Comparison of ENCODE assay signal across 2 cellular contexts in the genomic region with DNA sequence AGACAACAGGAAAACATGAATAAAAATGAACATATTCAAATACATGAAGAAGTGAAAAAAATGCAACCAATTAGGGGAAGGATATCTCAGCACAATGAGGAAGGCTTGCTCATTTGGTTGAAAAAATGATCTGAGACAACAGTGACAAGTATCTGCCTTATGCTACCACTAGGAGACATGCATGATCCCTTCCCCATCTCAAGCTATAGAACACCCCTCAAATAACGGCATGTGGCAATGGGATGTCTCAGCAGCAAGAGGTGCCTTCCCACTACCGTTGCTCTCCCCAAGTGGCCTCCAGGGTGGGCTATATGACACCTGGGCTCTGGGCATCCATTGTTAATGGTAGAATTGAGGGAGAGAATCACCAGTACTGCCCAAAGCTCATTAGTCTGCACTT.
TF ChIP-seq lines count a peak whose summit lies in the region.

No MANE protein-coding gene starts in this region.

TF ChIP-seq in IMR-90, 13 proteins besides CTCF, POLR2A, EP300 and RAD21 (continued from another document):
- TF ChIP-seq BHLHE40 (IDR thresholded peaks at IDR 0.05; ENCODE audit: low read depth, low read length) = no peak
- TF ChIP-seq, protein P1, sequence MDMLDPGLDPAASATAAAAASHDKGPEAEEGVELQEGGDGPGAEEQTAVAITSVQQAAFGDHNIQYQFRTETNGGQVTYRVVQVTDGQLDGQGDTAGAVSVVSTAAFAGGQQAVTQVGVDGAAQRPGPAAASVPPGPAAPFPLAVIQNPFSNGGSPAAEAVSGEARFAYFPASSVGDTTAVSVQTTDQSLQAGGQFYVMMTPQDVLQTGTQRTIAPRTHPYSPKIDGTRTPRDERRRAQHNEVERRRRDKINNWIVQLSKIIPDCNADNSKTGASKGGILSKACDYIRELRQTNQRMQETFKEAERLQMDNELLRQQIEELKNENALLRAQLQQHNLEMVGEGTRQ (IDR thresholded peaks at IDR 0.05; ENCODE audit: low read depth, low read length) = no peak
- TF ChIP-seq RCOR1 (IDR thresholded peaks at IDR 0.05; ENCODE audit: insufficient replicate concordance, low read length) = no peak
- no peak for TF ChIP-seq CEBPB (IDR thresholded peaks at IDR 0.05; ENCODE audit: low read depth, low read length)
- TF ChIP-seq, protein P2, sequence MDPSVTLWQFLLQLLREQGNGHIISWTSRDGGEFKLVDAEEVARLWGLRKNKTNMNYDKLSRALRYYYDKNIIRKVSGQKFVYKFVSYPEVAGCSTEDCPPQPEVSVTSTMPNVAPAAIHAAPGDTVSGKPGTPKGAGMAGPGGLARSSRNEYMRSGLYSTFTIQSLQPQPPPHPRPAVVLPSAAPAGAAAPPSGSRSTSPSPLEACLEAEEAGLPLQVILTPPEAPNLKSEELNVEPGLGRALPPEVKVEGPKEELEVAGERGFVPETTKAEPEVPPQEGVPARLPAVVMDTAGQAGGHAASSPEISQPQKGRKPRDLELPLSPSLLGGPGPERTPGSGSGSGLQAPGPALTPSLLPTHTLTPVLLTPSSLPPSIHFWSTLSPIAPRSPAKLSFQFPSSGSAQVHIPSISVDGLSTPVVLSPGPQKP (IDR thresholded peaks at IDR 0.05; ENCODE audit: borderline replicate concordance, low read depth, low read length) = no peak
- no peak for TF ChIP-seq FOS (IDR thresholded peaks at IDR 0.05; ENCODE audit: low read depth, low read length)
- TF ChIP-seq MXI1 (IDR thresholded peaks at IDR 0.05; ENCODE audit: borderline replicate concordance, low read depth, low read length) = no peak
- no peak for TF ChIP-seq MAFK (IDR thresholded peaks at IDR 0.05; ENCODE audit: low read depth, low read length)
- TF ChIP-seq RFX5 (IDR thresholded peaks at IDR 0.05; ENCODE audit: low read depth, low read length) = no peak
- TF ChIP-seq SMC3 (IDR thresholded peaks at IDR 0.05; ENCODE audit: low read depth, low read length) = no peak

TF ChIP-seq in WTC11, 78 proteins besides CTCF, POLR2A, EP300 and RAD21:
- TF ChIP-seq ERG (CRISPR knock-in tag; IDR thresholded peaks at IDR 0.05) = no peak
- TF ChIP-seq, protein P3, sequence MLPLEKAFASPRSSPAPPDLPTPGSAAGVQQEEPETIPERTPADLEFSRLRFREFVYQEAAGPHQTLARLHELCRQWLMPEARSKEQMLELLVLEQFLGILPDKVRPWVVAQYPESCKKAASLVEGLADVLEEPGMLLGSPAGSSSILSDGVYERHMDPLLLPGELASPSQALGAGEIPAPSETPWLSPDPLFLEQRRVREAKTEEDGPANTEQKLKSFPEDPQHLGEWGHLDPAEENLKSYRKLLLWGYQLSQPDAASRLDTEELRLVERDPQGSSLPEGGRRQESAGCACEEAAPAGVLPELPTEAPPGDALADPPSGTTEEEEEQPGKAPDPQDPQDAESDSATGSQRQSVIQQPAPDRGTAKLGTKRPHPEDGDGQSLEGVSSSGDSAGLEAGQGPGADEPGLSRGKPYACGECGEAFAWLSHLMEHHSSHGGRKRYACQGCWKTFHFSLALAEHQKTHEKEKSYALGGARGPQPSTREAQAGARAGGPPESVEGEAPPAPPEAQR (CRISPR knock-in tag; IDR thresholded peaks at IDR 0.05) = no peak
- no peak for TF ChIP-seq FOXJ3 (CRISPR knock-in tag; IDR thresholded peaks at IDR 0.05; ENCODE audit: borderline replicate concordance)
- no peak for TF ChIP-seq KAT7 (CRISPR knock-in tag; IDR thresholded peaks at IDR 0.05; ENCODE audit: borderline replicate concordance)
- TF ChIP-seq, protein P4, sequence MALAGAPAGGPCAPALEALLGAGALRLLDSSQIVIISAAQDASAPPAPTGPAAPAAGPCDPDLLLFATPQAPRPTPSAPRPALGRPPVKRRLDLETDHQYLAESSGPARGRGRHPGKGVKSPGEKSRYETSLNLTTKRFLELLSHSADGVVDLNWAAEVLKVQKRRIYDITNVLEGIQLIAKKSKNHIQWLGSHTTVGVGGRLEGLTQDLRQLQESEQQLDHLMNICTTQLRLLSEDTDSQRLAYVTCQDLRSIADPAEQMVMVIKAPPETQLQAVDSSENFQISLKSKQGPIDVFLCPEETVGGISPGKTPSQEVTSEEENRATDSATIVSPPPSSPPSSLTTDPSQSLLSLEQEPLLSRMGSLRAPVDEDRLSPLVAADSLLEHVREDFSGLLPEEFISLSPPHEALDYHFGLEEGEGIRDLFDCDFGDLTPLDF (CRISPR knock-in tag; IDR thresholded peaks at IDR 0.05) = no peak
- no peak for TF ChIP-seq GRHL2 (CRISPR knock-in tag; IDR thresholded peaks at IDR 0.05; ENCODE audit: insufficient replicate concordance, severe bottlenecking)
- no peak for TF ChIP-seq GABPB1 (CRISPR knock-in tag; IDR thresholded peaks at IDR 0.05)
- no peak for TF ChIP-seq CDX4 (CRISPR knock-in tag; IDR thresholded peaks at IDR 0.05; ENCODE audit: borderline replicate concordance)
- TF ChIP-seq, protein P5, sequence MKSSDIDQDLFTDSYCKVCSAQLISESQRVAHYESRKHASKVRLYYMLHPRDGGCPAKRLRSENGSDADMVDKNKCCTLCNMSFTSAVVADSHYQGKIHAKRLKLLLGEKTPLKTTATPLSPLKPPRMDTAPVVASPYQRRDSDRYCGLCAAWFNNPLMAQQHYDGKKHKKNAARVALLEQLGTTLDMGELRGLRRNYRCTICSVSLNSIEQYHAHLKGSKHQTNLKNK (CRISPR knock-in tag; IDR thresholded peaks at IDR 0.05) = no peak
- TF ChIP-seq, protein P6, sequence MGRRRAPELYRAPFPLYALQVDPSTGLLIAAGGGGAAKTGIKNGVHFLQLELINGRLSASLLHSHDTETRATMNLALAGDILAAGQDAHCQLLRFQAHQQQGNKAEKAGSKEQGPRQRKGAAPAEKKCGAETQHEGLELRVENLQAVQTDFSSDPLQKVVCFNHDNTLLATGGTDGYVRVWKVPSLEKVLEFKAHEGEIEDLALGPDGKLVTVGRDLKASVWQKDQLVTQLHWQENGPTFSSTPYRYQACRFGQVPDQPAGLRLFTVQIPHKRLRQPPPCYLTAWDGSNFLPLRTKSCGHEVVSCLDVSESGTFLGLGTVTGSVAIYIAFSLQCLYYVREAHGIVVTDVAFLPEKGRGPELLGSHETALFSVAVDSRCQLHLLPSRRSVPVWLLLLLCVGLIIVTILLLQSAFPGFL (CRISPR knock-in tag; IDR thresholded peaks at IDR 0.05; ENCODE audit: borderline replicate concordance) = no peak
- TF ChIP-seq MXD4 (CRISPR knock-in tag; IDR thresholded peaks at IDR 0.05; ENCODE audit: borderline replicate concordance) = no peak
- no peak for TF ChIP-seq TCF7 (CRISPR knock-in tag; IDR thresholded peaks at IDR 0.05; ENCODE audit: low read depth)
- TF ChIP-seq ZNF263 (CRISPR knock-in tag; IDR thresholded peaks at IDR 0.05; ENCODE audit: low read depth) = no peak
- TF ChIP-seq ESRRA (CRISPR knock-in tag; IDR thresholded peaks at IDR 0.05; ENCODE audit: borderline replicate concordance) = no peak
- TF ChIP-seq MYBL2 (CRISPR knock-in tag; IDR thresholded peaks at IDR 0.05) = no peak
- no peak for TF ChIP-seq GTF2I (CRISPR knock-in tag; conservative IDR thresholded peaks at IDR 0.05)
- TF ChIP-seq NR2C2 (CRISPR knock-in tag; IDR thresholded peaks at IDR 0.05) = no peak
